1 cellular context compared by ENCODE assay signal in genomic region chr20:2364014-2364413, GRCh38.
TF ChIP-seq lines count a peak whose summit lies in the region.

No MANE protein-coding gene starts in this region.

TF ChIP-seq in A549, 52 proteins besides CTCF, POLR2A, EP300 and RAD21:
- TF ChIP-seq MAFK (IDR thresholded peaks at IDR 0.05; ENCODE audit: partially characterized antibody) (peak; percentile 67), EHF (CRISPR knock-in tag; IDR thresholded peaks at IDR 0.05) (no peak), NPAS2 (CRISPR knock-in tag; IDR thresholded peaks at IDR 0.05; ENCODE audit: borderline replicate concordance) (no peak), ZSCAN20 (CRISPR knock-in tag; IDR thresholded peaks at IDR 0.05) (no peak)
